In the genomic region with DNA sequence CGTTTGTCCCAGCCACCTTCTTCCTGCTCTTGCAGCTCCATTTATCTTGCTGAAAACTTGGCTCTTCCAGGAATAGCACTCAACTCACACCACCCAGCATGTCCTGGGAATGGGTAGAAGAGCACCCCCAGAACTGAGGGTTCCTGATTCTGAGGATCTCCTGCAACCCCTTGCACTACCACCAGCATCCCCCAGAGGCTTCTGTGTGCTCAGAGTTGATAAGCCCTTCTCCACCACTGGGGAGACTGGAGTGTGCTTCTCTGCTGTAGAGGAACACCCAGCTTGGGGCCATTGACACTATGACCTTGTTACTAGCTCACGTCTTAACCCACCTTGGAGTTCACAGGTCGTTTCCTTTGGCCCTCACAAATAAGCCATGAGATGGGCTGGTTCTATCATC, we compare ENCODE assay signal across 13 cellular contexts.
A peak's percentile ranks its signal among the peaks of the same experiment; 100 is the strongest.
DNase-seq lines count a peak whose midpoint lies in the region; ATAC-seq, FAIRE-seq and TF ChIP-seq lines count a peak whose summit lies in the region.
"Had no signal": no experiment of that assay in that cellular context is flagged by ENCODE, and none has a peak within 500 bp of the region (broad histone marks: within the 10 kb centered on the region; RNA-seq: fewer than 3 reads in every experiment).

No MANE protein-coding gene starts in this region.

- H3K4me1 ChIP-seq in PC-3 (ENCODE audit: insufficient read depth, low read length) (no peaks in the 10 kb centered on the region), pancreas (no peaks in the 10 kb centered on the region)
- H3K4me1 ChIP-seq: transverse colon had no signal

- BruUV-seq in PC-3 (replicated peaks; lab: Mats Ljungman, UMichigan) = no TSS peak

- H3K27ac ChIP-seq in PC-3 (ENCODE audit: low read length) (no peak overlapping the region), pancreas (no peak overlapping the region)
- H3K27ac ChIP-seq: KMS-11, SK-N-MC, transverse colon had no signal

- FAIRE-seq in GM12892 (lab: Jason Lieb, UNC) = peak; percentile 71
- no peak for FAIRE-seq in pancreas (lab: Jason Lieb, UNC)

- no peak for TF ChIP-seq POLR2A in GM12892 (IDR thresholded peaks at IDR 0.05; ENCODE audit: low read depth, low read length)

- H3F3A ChIP-seq in PC-3 (ENCODE audit: low read length, unreplicated experiment) = no peaks in the 10 kb centered on the region

- H3K9me3 ChIP-seq in PC-3 (ENCODE audit: low read length) = no peaks in the 10 kb centered on the region
- no peaks in the 10 kb centered on the region for H3K9me3 ChIP-seq in pancreas
- H3K9me3 ChIP-seq: transverse colon had no signal

- H3K79me2 ChIP-seq in PC-3 (ENCODE audit: low read length) = no peaks in the 10 kb centered on the region

- H3K36me3 ChIP-seq in H7 (replicated peaks; ENCODE audit: control insufficient read depth, insufficient read depth, low read length) (no peaks in the 10 kb centered on the region), PC-3 (ENCODE audit: low read depth, low read length) (no peaks in the 10 kb centered on the region), pancreas (no peaks in the 10 kb centered on the region)
- H3K36me3 ChIP-seq: transverse colon had no signal

- no peak overlapping the region for H3K4me3 ChIP-seq in H7 (ENCODE audit: insufficient read depth, low read depth, low read length)
- no peak overlapping the region for H3K4me3 ChIP-seq in PC-3 (ENCODE audit: low read length)
- H3K4me3 ChIP-seq in pancreas = no peak overlapping the region
- H3K4me3 ChIP-seq: SK-N-MC, transverse colon had no signal

- H3K9me2 ChIP-seq in PC-3 (replicated peaks; ENCODE audit: low read length) = no peaks in the 10 kb centered on the region

- ATAC-seq in PC-3 (peak; percentile 33; the same call in 1 of the 2 replicates), memory B cell (ENCODE audit: low read depth) (peak; percentile 41), pancreas (no peak), GM21423 (IDR thresholded peaks at IDR 0.05; ENCODE audit: unreplicated experiment) (no peak)

- no peak overlapping the region for H3K27ac Mint-ChIP-seq in memory B cell

- peak; percentile 41 for TF ChIP-seq CTCF in PC-3 (conservative IDR thresholded peaks at IDR 0.05; ENCODE audit: low read depth, low read length)
- TF ChIP-seq CTCF in pancreas (IDR thresholded peaks at IDR 0.05) = no peak

- H3K27me3 Mint-ChIP-seq in memory B cell = peaks cover 8% of the 10 kb centered on the region

- peaks cover 3% of the 10 kb centered on the region for H3K4me1 Mint-ChIP-seq in memory B cell

- no peak overlapping the region for H3K4me2 ChIP-seq in PC-3 (ENCODE audit: low read length)
- H3K4me2 ChIP-seq: KMS-11 had no signal

- WGBS in pancreas, 2 donors = 29 to 39% methylated on average over 3 of the region's 3 CpGs

- CTCF ChIA-PET in PC-3 (lab: Charles Lee) = no interaction called here

- POLR2A ChIA-PET in PC-3 (lab: Charles Lee; ENCODE audit: unreplicated experiment) = no interaction called here

- no peak overlapping the region for H3K9ac ChIP-seq in PC-3 (ENCODE audit: low read length)
- H3K9ac ChIP-seq: KMS-11 had no signal

- H2AFZ ChIP-seq in PC-3 (ENCODE audit: low read length) = no peak overlapping the region

- no peaks in the 10 kb centered on the region for H4K20me1 ChIP-seq in PC-3 (ENCODE audit: low read length)

- no peak overlapping the region for H3K4me3 Mint-ChIP-seq in memory B cell

- H3K27me3 ChIP-seq in H7 (ENCODE audit: control insufficient read depth, insufficient read depth, low read length) (peaks cover 3% of the 10 kb centered on the region; the same call in 1 of the 2 replicates), PC-3 (ENCODE audit: low read length) (peaks cover 97% of the 10 kb centered on the region), pancreas (no peaks in the 10 kb centered on the region)
- H3K27me3 ChIP-seq: transverse colon had no signal

- H3K9me3 Mint-ChIP-seq in memory B cell = no peaks in the 10 kb centered on the region

- DNase-seq in GM12892 (ENCODE audit: insufficient read length) (peak; percentile 48), H7 (peak; percentile 65), PC-3 (no peak), memory B cell (ENCODE audit: low spot score in 2 of 2) (no peak), pancreas (no peak), NCI-H446 (lab: John Stamatoyannopoulos, UW) (no peak), medulla oblongata (ENCODE audit: extremely low spot score) (no peak)
- DNase-seq: activated CD4-positive, alpha-beta T cell treated with anti-CD3 and anti-CD28 coated beads, Interleukin-2, amount 50 U/mL, for 48 hours; activated naive CD4-positive, alpha-beta T cell treated with Interleukin-2 at 50 U/mL for 16 hours; transverse colon had no signal

- no peaks in the 10 kb centered on the region for H3K36me3 Mint-ChIP-seq in memory B cell

- intact Hi-C loops in PC-3 (cut with micrococcal nuclease) = no loop called here
- intact Hi-C loops in pancreas (cut with DNase I) = no loop called here

Comparison
In these comparisons a context has a peak if more than half of its experiments do, and no peak if none do; other contexts are left out.
1. DNase-seq: peak in GM12892 (single experiment) and H7 (single experiment); none in PC-3 (single experiment), memory B cell (0 of 2), pancreas (0 of 6), NCI-H446 (0 of 2) and medulla oblongata (single experiment).
2. ATAC-seq: peak in PC-3 (single experiment) and memory B cell (single experiment); none in pancreas (0 of 4) and GM21423 (single experiment).